In genomic region chr5:68167195-68167651, GRCh38 we compare ENCODE assay signal across 28 cellular contexts. TPM values are rescaled to one million over a fixed set of nuclear protein-coding genes. Genes with fewer than 3 reads are reported as not detected.
A peak's percentile ranks its signal among the peaks of the same experiment; 100 is the strongest.
DNase-seq lines count a peak whose midpoint lies in the region; ATAC-seq, FAIRE-seq and TF ChIP-seq lines count a peak whose summit lies in the region.
"Had no signal": no experiment of that assay in that cellular context is flagged by ENCODE, and none has a peak within 500 bp of the region (broad histone marks: within the 10 kb centered on the region; RNA-seq: fewer than 3 reads in every experiment).

No MANE protein-coding gene starts in this region.

- in situ Hi-C loops in HepG2 (cut with HindIII; ENCODE audit: extremely low pct_ligation_motif_present, low pct_unique_long_range_greater_than_20kb), result no loop called here

- H2AFZ ChIP-seq in HepG2 (ENCODE audit: low read length), result no peak overlapping the region

- TF ChIP-seq POLR2A in HepG2 (IDR thresholded peaks at IDR 0.05; ENCODE audit: insufficient read depth in 1 of 2, low read depth in 2 of 2, low read length in 2 of 2) (no peak), right lobe of liver (IDR thresholded peaks at IDR 0.05) (no peak)

- POLR2A ChIA-PET in HepG2 (lab: Yijun Ruan, JAX), result interaction anchor here (1.6 kb wide), 1 partner anchor 48 kb away, joined by 5 read pairs; the partner anchor contains the start of gene PIK3R1

- H3K4me1 ChIP-seq in HepG2 (ENCODE audit: insufficient read depth, low read length), result peaks cover 35% of the 10 kb centered on the region
- H3K4me1 ChIP-seq in right lobe of liver, result peaks cover 0 to 48% (median 15%) of the 10 kb centered on the region in 4 donors
- H3K4me1 ChIP-seq: BE2C, BLaER1 had no signal

- H3K4me3 ChIP-seq in HepG2 (replicated peaks in 1 of 3; ENCODE audit: insufficient read depth in 1 of 3, low read depth in 2 of 3, low read length in 3 of 3) (no peak overlapping the region; a peak in 1 of 6 replicates), right lobe of liver (no peak overlapping the region)
- H3K4me3 ChIP-seq: BLaER1, GM12878 had no signal

- H3K36me3 ChIP-seq in HepG2 (replicated peaks in 1 of 2; ENCODE audit: control insufficient read depth in 1 of 2, insufficient read depth in 2 of 2, low read length in 2 of 2) (no peaks in the 10 kb centered on the region), right lobe of liver (no peaks in the 10 kb centered on the region)
- H3K36me3 ChIP-seq: BE2C, BLaER1 had no signal

- TF ChIP-seq CTCF in VCaP (conservative IDR thresholded peaks at IDR 0.05), result no peak
- TF ChIP-seq CTCF in HepG2 (CRISPR knock-in tag; IDR thresholded peaks at IDR 0.05), result no peak
- TF ChIP-seq CTCF in right lobe of liver (IDR thresholded peaks at IDR 0.05), result no peak

- CTCF ChIA-PET in HepG2 (lab: Yijun Ruan, JAX; ENCODE audit: low intra/inter-chr PET ratio, low total read pairs), result no interaction called here

- DNase-seq in left colon, result no peak
- DNase-seq in HepG2 (ENCODE audit: low spot score), result peak; percentile 9
- peak in 1 of 3 donors; percentile 56 for DNase-seq in right lobe of liver
- DNase-seq in occipital lobe (lab: John Stamatoyannopoulos, UW), result no peak
- no peak for DNase-seq in NOMO-1 treated with DMSO at 0.1 percent for 48 hours (lab: John Stamatoyannopoulos, UW; ENCODE audit: unreplicated experiment)
- DNase-seq in NOMO-1 (lab: John Stamatoyannopoulos, UW; ENCODE audit: unreplicated experiment in 2 of 2), result no peak
- DNase-seq: 8988T; ACHN; BE2C; C1 segment of cervical spinal cord; CD4-positive, alpha-beta memory T cell; CD4-positive, CD25-positive, alpha-beta regulatory T cell; CD8-positive, alpha-beta memory T cell; COR-L47; DMS 273 treated with DMSO at 0.1 percent for 48 hours; DMS153; DMS53; DMS79; DND-41; EL; GDM1 had no signal

- no peaks in the 10 kb centered on the region for H3K79me2 ChIP-seq in HepG2 (ENCODE audit: insufficient read depth, low read length)

- 6% methylated on average over 4 of the region's 4 CpGs for WGBS in HepG2 (ENCODE audit: low lambda C conversion rate)
- WGBS in right lobe of liver (ENCODE audit: insufficient coverage, low coverage, low lambda C conversion rate, missing lambda C conversion rate), result 37% methylated on average over 4 of the region's 4 CpGs

- no peak overlapping the region for H3K9ac ChIP-seq in HepG2 (ENCODE audit: insufficient read depth, low read depth, low read length)
- H3K9ac ChIP-seq: BLaER1 had no signal

- no TSS peak for BruUV-seq in HepG2 (replicated peaks; lab: Mats Ljungman, UMichigan)

- H3K27me3 ChIP-seq in HepG2 (ENCODE audit: control insufficient read depth in 1 of 2, insufficient read depth in 2 of 2, low read length in 2 of 2) (no peaks in the 10 kb centered on the region; a peak in 1 of 5 replicates), right lobe of liver (no peaks in the 10 kb centered on the region)
- H3K27me3 ChIP-seq: BE2C, BLaER1 had no signal

- TF ChIP-seq RAD21 in HepG2 (CRISPR knock-in tag; IDR thresholded peaks at IDR 0.05), result no peak

- no peak for TF ChIP-seq EP300 in HepG2 (IDR thresholded peaks at IDR 0.05; ENCODE audit: low read depth in 2 of 2, low read length in 2 of 2)
- no peak for TF ChIP-seq EP300 in HepG2 (CRISPR knock-in tag; IDR thresholded peaks at IDR 0.05; ENCODE audit: borderline replicate concordance)

- no peaks in the 10 kb centered on the region for H4K20me1 ChIP-seq in HepG2 (ENCODE audit: insufficient read depth, low read length)
- H4K20me1 ChIP-seq: BLaER1 had no signal

- ATAC-seq in left colon (peak; percentile 17), HepG2 (peak; percentile 78), right lobe of liver (peak; percentile 66 to 74 (median 72)), GM21526 (IDR thresholded peaks at IDR 0.05; ENCODE audit: low FRiP score, unreplicated experiment) (no peak)
- ATAC-seq: GM12878 had no signal

- intact Hi-C loops in left colon (cut with DNase I, micrococcal nuclease) (no loop called here), HepG2 (cut with micrococcal nuclease; ENCODE audit: unreplicated experiment) (no loop called here), right lobe of liver (cut with DNase I) (no loop called here)

- H3K9me3 ChIP-seq in HepG2 (ENCODE audit: low read length), result no peaks in the 10 kb centered on the region
- no peaks in the 10 kb centered on the region for H3K9me3 ChIP-seq in right lobe of liver
- H3K9me3 ChIP-seq: BE2C, BLaER1 had no signal

- FAIRE-seq in HepG2 (lab: Jason Lieb, UNC), result no peak
- FAIRE-seq: A204.1, GM12878, GM12892, GM18507 had no signal

- H3K27ac ChIP-seq in VCaP (peak overlapping the region; percentile 49), HepG2 (ENCODE audit: extremely low read length, insufficient read depth, low read length) (no peak overlapping the region), right lobe of liver (peak overlapping the region in 2 of 3 donors; percentile 63 to 81)
- H3K27ac ChIP-seq: BLaER1 had no signal

- H3K4me2 ChIP-seq in HepG2 (ENCODE audit: low read depth, low read length), result peak overlapping the region; percentile 38
- H3K4me2 ChIP-seq: BLaER1 had no signal

TF ChIP-seq in HepG2, 621 proteins besides CTCF, POLR2A, EP300 and RAD21 (continues in another document):
- TF ChIP-seq SOX5 (CRISPR knock-in tag; IDR thresholded peaks at IDR 0.05; ENCODE audit: borderline replicate concordance) (no peak), ZNF629 (CRISPR knock-in tag; conservative IDR thresholded peaks at IDR 0.05) (0 out of 2 replicates have a peak, but pooled peaks have one; percentile 15), ZMYM2 (CRISPR knock-in tag; IDR thresholded peaks at IDR 0.05) (peak; percentile 85), PAXIP1 (CRISPR knock-in tag; conservative IDR thresholded peaks at IDR 0.05) (peak; percentile 88), KDM1A (CRISPR knock-in tag; IDR thresholded peaks at IDR 0.05) (peak; percentile 55; the same call in 1 of the 2 replicates), ZNF883 (CRISPR knock-in tag; IDR thresholded peaks at IDR 0.05; ENCODE audit: not compliant biosample characterization) (no peak), NFKB2 (CRISPR knock-in tag; IDR thresholded peaks at IDR 0.05; ENCODE audit: borderline replicate concordance) (no peak), HNF4A (CRISPR knock-in tag; IDR thresholded peaks at IDR 0.05) (peak; percentile 77), WIZ (CRISPR knock-in tag; IDR thresholded peaks at IDR 0.05) (0 out of 2 replicates have a peak, but pooled peaks have one; percentile 48), TEAD3 (CRISPR knock-in tag; optimal IDR thresholded peaks at IDR 0.05; ENCODE audit: borderline replicate concordance) (peak; percentile 10)

RNA-seq across cellular contexts. Expression of gene PIK3R1, which starts 48.3 kb away (rescaled TPM):
- 10 to 100 TPM; 67.6 to 71.4 TPM for total RNA-seq in left colon
- total RNA-seq in HepG2 (2016; rRNA removed; fragmentation: Illumina TruSeq; extraction: Trizol), result 21.3 and 26.0 TPM in 2 replicates
- total RNA-seq in HepG2 (2016; cell fraction: cytosol; rRNA removed; fragmentation: Illumina TruSeq; extraction: Trizol; ENCODE audit: low read depth), result 15.6 and 18.1 TPM in 2 replicates
- 23.2 and 24.7 TPM in 2 replicates for total RNA-seq in HepG2 (2016; cell fraction: insoluble cytoplasmic fraction; rRNA removed; fragmentation: Illumina TruSeq; extraction: Trizol)
- 8.9 and 10.9 TPM in 2 replicates for total RNA-seq in HepG2 (2016; cell fraction: membrane; rRNA removed; fragmentation: Illumina TruSeq; extraction: Trizol)
- total RNA-seq in HepG2 (2016; cell fraction: nucleus; rRNA removed; fragmentation: Illumina TruSeq; extraction: Trizol), result 42.9 and 43.7 TPM in 2 replicates
- 6.4 and 8.4 TPM in 2 replicates for polyA plus RNA-seq in HepG2 (2011; rRNA removed)
- 3.4 and 4.1 TPM in 2 replicates for polyA plus RNA-seq in HepG2 (2011; cell fraction: cytosol; rRNA removed)
- polyA plus RNA-seq in HepG2 (2011; cell fraction: nucleus; rRNA removed), result 4.4 and 7.1 TPM in 2 replicates
- polyA plus RNA-seq in HepG2 (2012), result 7.9 and 11.9 TPM in 2 replicates
- polyA plus RNA-seq in HepG2 (2016; cell fraction: cytosol; fragmentation: Illumina TruSeq; extraction: Trizol; ENCODE audit: low read depth), result 0.45 and 0.52 TPM in 2 replicates
- polyA plus RNA-seq in HepG2 (2016; cell fraction: insoluble cytoplasmic fraction; fragmentation: Illumina TruSeq; extraction: Trizol; ENCODE audit: low read depth), result 19.5 and 20.2 TPM in 2 replicates
- polyA plus RNA-seq in HepG2 (2016; cell fraction: membrane; fragmentation: Illumina TruSeq; extraction: Trizol; ENCODE audit: low read depth), result 1.8 and 2.2 TPM in 2 replicates
- 35.9 and 42.5 TPM in 2 replicates for polyA plus RNA-seq in HepG2 (2016; cell fraction: nucleus; fragmentation: Illumina TruSeq; extraction: Trizol; ENCODE audit: insufficient read depth, low read depth)
- polyA minus RNA-seq in HepG2 (2011; rRNA and poly(A)+ RNA removed; ENCODE audit: low replicate concordance), result 0.19 and 11.0 TPM in 2 replicates
- polyA minus RNA-seq in HepG2 (2011; cell fraction: cytosol; rRNA and poly(A)+ RNA removed), result 9.1 and 9.7 TPM in 2 replicates
- polyA minus RNA-seq in HepG2 (2011; cell fraction: nucleus; rRNA and poly(A)+ RNA removed), result 46.5 and 49.8 TPM in 2 replicates
- total RNA-seq in right lobe of liver, result 100 to 1,000 TPM in 2 of 6 experiments, 10 to 100 TPM in 4; 36.3 to 173 (median 72.8) TPM
- 177 TPM for total RNA-seq in occipital lobe
